9 cellular contexts compared by ENCODE assay signal in the genomic region with DNA sequence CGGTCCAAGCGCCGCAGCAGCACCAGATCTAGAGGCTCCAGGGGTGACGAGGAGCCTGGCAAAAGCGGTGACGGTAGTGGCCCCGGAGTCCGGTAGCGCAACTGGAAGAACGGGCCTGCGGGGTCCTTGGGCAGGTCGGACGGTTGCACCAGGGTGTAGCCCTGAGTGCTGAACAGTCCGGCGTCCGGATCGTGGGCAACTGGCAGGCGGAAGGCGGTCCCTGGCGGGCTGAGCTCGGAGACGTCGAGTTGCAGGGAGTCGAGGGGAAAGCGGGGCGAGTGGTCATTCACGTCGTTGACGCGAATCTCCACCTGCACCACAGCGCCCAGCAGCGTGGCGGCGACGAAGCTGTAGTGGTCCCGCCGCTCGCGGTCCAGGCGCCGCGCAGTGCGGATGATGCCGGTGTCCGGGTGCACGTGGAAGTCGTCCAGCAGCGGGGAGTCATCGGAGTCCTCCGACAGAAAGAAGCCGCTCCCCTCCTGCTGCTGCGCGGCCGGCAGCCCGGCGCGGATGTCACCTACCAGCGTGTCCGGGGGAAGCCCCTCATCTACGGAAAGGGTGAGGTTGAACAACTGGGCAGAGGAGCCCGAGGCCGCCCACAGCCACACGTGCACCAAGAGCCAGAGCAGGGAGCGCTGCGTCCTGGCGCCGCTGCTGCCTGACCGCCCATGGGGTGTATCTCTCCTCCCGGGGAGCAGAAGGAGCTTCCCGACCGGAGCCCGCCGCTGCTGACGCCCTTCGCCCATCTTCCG. TPM values are rescaled to one million over a fixed set of nuclear protein-coding genes. Genes with fewer than 3 reads are reported as not detected.
DNase-seq lines count a peak whose midpoint lies in the region; ATAC-seq and TF ChIP-seq lines count a peak whose summit lies in the region.
"Had no signal": no experiment of that assay in that cellular context is flagged by ENCODE, and none has a peak within 500 bp of the region (broad histone marks: within the 10 kb centered on the region; RNA-seq: fewer than 3 reads in every experiment).

No MANE protein-coding gene starts in this region.

- H3K27me3 ChIP-seq in Panc1 (ENCODE audit: control insufficient read depth, insufficient read depth, low read length) (peaks cover 4% of the 10 kb centered on the region; the same call in 1 of the 2 replicates), esophagus squamous epithelium (peaks cover 4 to 76% (median 4%) of the 10 kb centered on the region in 4 donors), ovary (no peaks in the 10 kb centered on the region)

- POLR2A ChIA-PET in Panc1 (lab: Charles Lee), result no interaction called here

- H3K4me1 ChIP-seq in Panc1 (ENCODE audit: control insufficient read depth, insufficient read depth, low read length) (no peaks in the 10 kb centered on the region), esophagus squamous epithelium (peaks cover 16 to 28% (median 18%) of the 10 kb centered on the region in 3 donors), ovary (ENCODE audit: insufficient read depth) (peaks cover 8% of the 10 kb centered on the region)

- in situ Hi-C loops in Panc1 (cut with HindIII; ENCODE audit: low pct_unique_long_range_greater_than_20kb, low sequenced_read_pairs), result no loop called here

- H3K4me3 ChIP-seq in Panc1 (ENCODE audit: low read depth in 2 of 2, low read length in 2 of 2) (peak overlapping the region in 1 of 2 experiments; percentile 43; a peak in 2 of 4 replicates), esophagus squamous epithelium (peak overlapping the region; percentile 19 to 64 (median 43)), ovary (peak overlapping the region; percentile 49)

- peak; percentile 43 for ATAC-seq in GM18499 (IDR thresholded peaks at IDR 0.05; ENCODE audit: insufficient read depth, unreplicated experiment)
- ATAC-seq in GM21737 (IDR thresholded peaks at IDR 0.05; ENCODE audit: unreplicated experiment), result peak; percentile 72
- ATAC-seq in Panc1, result peak; percentile 55

- H3K36me3 ChIP-seq in Panc1 (ENCODE audit: control insufficient read depth, insufficient read depth, low read length) (no peaks in the 10 kb centered on the region), esophagus squamous epithelium (no peaks in the 10 kb centered on the region), ovary (no peaks in the 10 kb centered on the region)

- TF ChIP-seq POLR2A in esophagus squamous epithelium (IDR thresholded peaks at IDR 0.05) (no peak), ovary (IDR thresholded peaks at IDR 0.05) (no peak)

- no peak for TF ChIP-seq EP300 in ovary (IDR thresholded peaks at IDR 0.05)

- CTCF ChIA-PET in Panc1 (lab: Charles Lee), result interaction anchor here (1.0 kb wide), 1 partner anchor 16 kb away, joined by 3 read pairs; no protein-coding TSS in a partner anchor

- TF ChIP-seq CTCF in Panc1 (IDR thresholded peaks at IDR 0.05) (no peak), esophagus squamous epithelium (IDR thresholded peaks at IDR 0.05) (no peak), ovary (IDR thresholded peaks at IDR 0.05) (no peak)

- no peak overlapping the region for H3K27ac ChIP-seq in Panc1 (ENCODE audit: low read length)
- no peak overlapping the region for H3K27ac ChIP-seq in esophagus squamous epithelium
- no peak overlapping the region for H3K27ac ChIP-seq in ovary

- WGBS in esophagus squamous epithelium, 2 donors, result 17 to 27% methylated on average over 10 to 18 of the region's 76 CpGs
- 1 to 3% (median 1%) methylated on average over 45 to 76 of the region's 76 CpGs for WGBS in ovary, 3 donors

- H3K9me3 ChIP-seq in Panc1 (ENCODE audit: control insufficient read depth, insufficient read depth, low read depth, low read length) (no peaks in the 10 kb centered on the region), esophagus squamous epithelium (no peaks in the 10 kb centered on the region), ovary (no peaks in the 10 kb centered on the region)

- intact Hi-C loops in Panc1 (cut with micrococcal nuclease; ENCODE audit: unreplicated experiment), result no loop called here
- intact Hi-C loops in esophagus squamous epithelium (cut with DNase I), result no loop called here
- intact Hi-C loops in ovary (cut with DNase I), result loop anchor here in 2 of 4 donors (10.0 kb wide), 2 partner anchors 86 to 156 kb away; no protein-coding TSS in a partner anchor

- no TSS peak for BruUV-seq in Panc1 (replicated peaks; lab: Mats Ljungman, UMichigan)

- DNase-seq in Panc1 (ENCODE audit: low read depth, low spot score) (no peak), esophagus squamous epithelium (lab: John Stamatoyannopoulos, UW) (no peak), ovary (peak in 4 of 5 donors; percentile 16 to 43 (median 30)), glomerular visceral epithelial cell (ENCODE audit: extremely low spot score) (no peak), NCI-H2029 (lab: John Stamatoyannopoulos, UW) (no peak), NCI-H226 (no peak)

RNA-seq across cellular contexts. Expression of a gene that starts 0.8 kb away (rescaled TPM):
- total RNA-seq in Panc1 (2021; ENCODE audit: unreplicated experiment) (not detected), esophagus squamous epithelium (1 to 10 TPM in 1 of 4 donors, under 1 TPM in 2, not detected in 1; 0.53 to 1.5 (median 0.57) TPM), ovary (1 to 10 TPM; 1.1 to 8.7 (median 3.9) TPM)
- not detected for polyA plus RNA-seq in Panc1 (2012; ENCODE audit: insufficient read length)
- under 1 TPM; 0.68 to 0.97 TPM for polyA plus RNA-seq in ovary
- total RNA-seq: RPMI7951 had no signal

RNA-seq across cellular contexts. Expression of a gene that starts 59.4 kb away (rescaled TPM):
- total RNA-seq in Panc1 (2021; ENCODE audit: unreplicated experiment), result 66.1 TPM
- polyA plus RNA-seq in Panc1 (2012; ENCODE audit: insufficient read length), result 38.4 TPM
- total RNA-seq in esophagus squamous epithelium, result 10 to 100 TPM; 47.1 to 60.5 (median 49.2) TPM
- 10 to 100 TPM; 26.5 to 90.9 (median 61.5) TPM for total RNA-seq in ovary
- 10 to 100 TPM; 35.6 to 71.1 TPM for polyA plus RNA-seq in ovary

Comparison
In these comparisons a context has a peak if more than half of its experiments do, and no peak if none do; other contexts are left out.
1. DNase-seq: peak in ovary (4 of 5); none in Panc1 (single experiment), esophagus squamous epithelium (single experiment), glomerular visceral epithelial cell (single experiment), NCI-H2029 (single experiment) and NCI-H226 (single experiment).
2. Peak in every context shown above with its lines, with median percentiles within 50 percentile points of each other: ATAC-seq.